9 cellular contexts compared by ENCODE assay signal in the genomic region with DNA sequence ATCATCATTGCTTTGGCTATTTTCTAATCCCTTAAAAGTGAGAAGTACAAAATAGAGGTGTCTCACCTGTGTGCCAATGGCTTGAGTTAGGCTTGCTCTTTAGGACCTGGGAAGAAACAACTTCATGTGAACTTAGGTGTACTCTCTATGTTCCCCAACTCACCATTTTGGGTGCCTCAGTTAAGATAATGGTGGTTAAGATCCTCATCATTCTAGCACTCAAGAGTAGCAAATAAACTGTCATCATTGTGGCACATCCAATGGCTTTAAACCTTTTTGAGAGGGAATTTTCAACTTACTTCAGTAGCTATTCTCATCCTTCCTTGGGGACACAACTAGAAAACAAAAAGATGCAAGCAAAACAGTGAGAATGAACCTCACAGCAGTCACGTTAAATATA. TPM values are rescaled to one million over a fixed set of nuclear protein-coding genes. Genes with fewer than 3 reads are reported as not detected.
DNase-seq lines count a peak whose midpoint lies in the region; ATAC-seq and TF ChIP-seq lines count a peak whose summit lies in the region.
"Had no signal": no experiment of that assay in that cellular context is flagged by ENCODE, and none has a peak within 500 bp of the region (broad histone marks: within the 10 kb centered on the region; RNA-seq: fewer than 3 reads in every experiment).

No MANE protein-coding gene starts in this region.

- H3K36me3 Mint-ChIP-seq in activated CD4-positive, alpha-beta T cell treated with anti-CD3 and anti-CD28 coated beads, Interleukin-2, amount 10 ng/mL, durations not matched to agents 24 days and 14 days (ENCODE audit: low read depth), result peaks cover 69% of the 10 kb centered on the region
- H3K36me3 Mint-ChIP-seq in activated B cell treated with CpG ODN at 0.5 μM for 24 hours (ENCODE audit: low read depth), result peaks cover 74% of the 10 kb centered on the region

- H3K36me3 ChIP-seq in iPS DF 6.9 (ENCODE audit: control insufficient read depth, insufficient read depth, low read length), result peaks cover 39% of the 10 kb centered on the region; the same call in 1 of the 2 replicates

- no peak for TF ChIP-seq CTCF in activated B cell treated with CpG ODN at 0.5 μM for 24 hours (IDR thresholded peaks at IDR 0.05)

- no peaks in the 10 kb centered on the region for H3K27me3 ChIP-seq in iPS DF 6.9 (ENCODE audit: control insufficient read depth, insufficient read depth, low read length)

- no peaks in the 10 kb centered on the region for H3K27me3 Mint-ChIP-seq in activated CD4-positive, alpha-beta T cell treated with anti-CD3 and anti-CD28 coated beads, Interleukin-2, amount 10 ng/mL, durations not matched to agents 24 days and 14 days
- no peaks in the 10 kb centered on the region for H3K27me3 Mint-ChIP-seq in activated B cell treated with CpG ODN at 0.5 μM for 24 hours
- H3K27me3 Mint-ChIP-seq in stimulated activated naive CD8-positive, alpha-beta T cell treated with anti-CD3 and anti-CD28 coated beads, Interleukin-15, amount 100 ng/mL, for 72 hours, result no peaks in the 10 kb centered on the region

- CTCF ChIA-PET in activated B cell treated with CpG ODN at 0.5 μM for 24 hours (lab: Charles Lee), result no interaction called here

- peak overlapping the region; percentile 99 for H3K27ac Mint-ChIP-seq in activated CD4-positive, alpha-beta T cell treated with anti-CD3 and anti-CD28 coated beads, Interleukin-2, amount 10 ng/mL, durations not matched to agents 24 days and 14 days
- H3K27ac Mint-ChIP-seq in activated B cell treated with CpG ODN at 0.5 μM for 24 hours, result peak overlapping the region; percentile 97
- peak overlapping the region; percentile 98 to 100 for H3K27ac Mint-ChIP-seq in stimulated activated naive CD8-positive, alpha-beta T cell treated with anti-CD3 and anti-CD28 coated beads, Interleukin-15, amount 100 ng/mL, for 72 hours

- H3K4me3 Mint-ChIP-seq in activated CD4-positive, alpha-beta T cell treated with anti-CD3 and anti-CD28 coated beads, Interleukin-2, amount 10 ng/mL, durations not matched to agents 24 days and 14 days, result peak overlapping the region; percentile 92
- peak overlapping the region; percentile 97 for H3K4me3 Mint-ChIP-seq in activated B cell treated with CpG ODN at 0.5 μM for 24 hours
- peak overlapping the region; percentile 93 to 100 for H3K4me3 Mint-ChIP-seq in stimulated activated naive CD8-positive, alpha-beta T cell treated with anti-CD3 and anti-CD28 coated beads, Interleukin-15, amount 100 ng/mL, for 72 hours

- ATAC-seq in activated B cell treated with CpG ODN at 0.5 μM for 24 hours (ENCODE audit: low read depth), result no peak
- ATAC-seq in stimulated activated naive CD8-positive, alpha-beta T cell treated with anti-CD3 and anti-CD28 coated beads, Interleukin-15, amount 100 ng/mL, for 72 hours, result no peak

- no peaks in the 10 kb centered on the region for H3K9me3 Mint-ChIP-seq in activated CD4-positive, alpha-beta T cell treated with anti-CD3 and anti-CD28 coated beads, Interleukin-2, amount 10 ng/mL, durations not matched to agents 24 days and 14 days
- H3K9me3 Mint-ChIP-seq in activated B cell treated with CpG ODN at 0.5 μM for 24 hours, result no peaks in the 10 kb centered on the region
- H3K9me3 Mint-ChIP-seq in stimulated activated naive CD8-positive, alpha-beta T cell treated with anti-CD3 and anti-CD28 coated beads, Interleukin-15, amount 100 ng/mL, for 72 hours, result no peaks in the 10 kb centered on the region

- no peaks in the 10 kb centered on the region for H3K4me1 ChIP-seq in iPS DF 6.9 (ENCODE audit: control insufficient read depth, insufficient read depth, low read length)

- H3K9me3 ChIP-seq in iPS DF 6.9 (ENCODE audit: control insufficient read depth, insufficient read depth, low read length), result no peaks in the 10 kb centered on the region

- intact Hi-C loops in activated CD4-positive, alpha-beta T cell treated with anti-CD3 and anti-CD28 coated beads, Interleukin-2, amount 10 ng/mL, durations not matched to agents 24 days and 14 days (cut with micrococcal nuclease), result no loop called here
- intact Hi-C loops in activated B cell treated with CpG ODN at 0.5 μM for 24 hours (cut with micrococcal nuclease), result loop anchor here (10.0 kb wide), 1 partner anchor 878 kb away; no protein-coding TSS in a partner anchor

- POLR2A ChIA-PET in activated B cell treated with CpG ODN at 0.5 μM for 24 hours (lab: Charles Lee), result interaction anchor here (1.3 to 2.3 kb wide), 4 partner anchors 10 to 1048 kb away, joined by 4 to 10 read pairs (median 5); partner anchors contain the start of genes CENPL and DARS2

- no CpG with 5 or more reads among the region's 1 CpG for WGBS in iPS DF 6.9 (ENCODE audit: insufficient coverage, insufficient read length)

- H3K27ac ChIP-seq in iPS DF 6.9 (ENCODE audit: low read length), result peak overlapping the region; percentile 25

- peaks cover 58% of the 10 kb centered on the region for H3K4me1 Mint-ChIP-seq in activated CD4-positive, alpha-beta T cell treated with anti-CD3 and anti-CD28 coated beads, Interleukin-2, amount 10 ng/mL, durations not matched to agents 24 days and 14 days
- peaks cover 81% of the 10 kb centered on the region for H3K4me1 Mint-ChIP-seq in activated B cell treated with CpG ODN at 0.5 μM for 24 hours
- peaks cover 54% of the 10 kb centered on the region for H3K4me1 Mint-ChIP-seq in stimulated activated naive CD8-positive, alpha-beta T cell treated with anti-CD3 and anti-CD28 coated beads, Interleukin-15, amount 100 ng/mL, for 72 hours

- peak overlapping the region; percentile 98; the same call in 1 of the 2 replicates for H3K4me3 ChIP-seq in iPS DF 6.9 (ENCODE audit: low read length)

- DNase-seq in activated CD4-positive, alpha-beta T cell treated with anti-CD3 and anti-CD28 coated beads, Interleukin-2, amount 10 ng/mL, durations not matched to agents 24 days and 14 days, result no peak
- no peak for DNase-seq in activated CD4-positive, alpha-beta T cell treated with anti-CD3 and anti-CD28 coated beads, Interleukin-2, amount 50 U/mL, for 1 hour
- DNase-seq in activated B cell treated with CpG ODN at 0.5 μM for 24 hours (no peak), iPS DF 6.9 (ENCODE audit: low read depth, low spot score) (no peak), NCI-H2196 (lab: John Stamatoyannopoulos, UW; ENCODE audit: unreplicated experiment) (no peak), NCI-H146 (lab: John Stamatoyannopoulos, UW) (no peak)
- DNase-seq in stimulated activated naive CD8-positive, alpha-beta T cell treated with anti-CD3 and anti-CD28 coated beads, Interleukin-15, amount 100 ng/mL, for 72 hours, result no peak
- no peak for DNase-seq in activated CD8-positive, alpha-beta memory T cell treated with anti-CD3 and anti-CD28 coated beads, Interleukin-2, amount 50 U/mL, for 4 hours
- DNase-seq: NCI-H2029 treated with DMSO at 0.1 percent for 48 hours had no signal

RNA-seq across cellular contexts. Expression of gene GAS5, which starts 1.3 kb away (rescaled TPM):
- 695 and 703 TPM in 2 replicates for total RNA-seq in activated CD4-positive, alpha-beta T cell treated with anti-CD3 and anti-CD28 coated beads, Interleukin-2, amount 10 ng/mL, durations not matched to agents 24 days and 14 days
- 701 and 722 TPM in 2 replicates for total RNA-seq in activated B cell treated with CpG ODN at 0.5 μM for 24 hours

RNA-seq across cellular contexts. Expression of gene ZBTB37, which starts 1.7 kb away (rescaled TPM):
- total RNA-seq in activated CD4-positive, alpha-beta T cell treated with anti-CD3 and anti-CD28 coated beads, Interleukin-2, amount 10 ng/mL, durations not matched to agents 24 days and 14 days, result 8.7 and 9.1 TPM in 2 replicates
- total RNA-seq in activated B cell treated with CpG ODN at 0.5 μM for 24 hours, result 21.1 and 24.6 TPM in 2 replicates

RNA-seq across cellular contexts. Expression of gene CENPL, which starts 41.8 kb away (rescaled TPM):
- total RNA-seq in activated CD4-positive, alpha-beta T cell treated with anti-CD3 and anti-CD28 coated beads, Interleukin-2, amount 10 ng/mL, durations not matched to agents 24 days and 14 days, result 23.2 and 24.4 TPM in 2 replicates
- 12.7 and 14.0 TPM in 2 replicates for total RNA-seq in activated B cell treated with CpG ODN at 0.5 μM for 24 hours

RNA-seq across cellular contexts. Expression of gene DARS2, which starts 42.0 kb away (rescaled TPM):
- 47.6 and 52.2 TPM in 2 replicates for total RNA-seq in activated CD4-positive, alpha-beta T cell treated with anti-CD3 and anti-CD28 coated beads, Interleukin-2, amount 10 ng/mL, durations not matched to agents 24 days and 14 days
- 24.0 and 26.0 TPM in 2 replicates for total RNA-seq in activated B cell treated with CpG ODN at 0.5 μM for 24 hours

RNA-seq across cellular contexts. Expression of gene SERPINC1, which starts 50.7 kb away (rescaled TPM):
- not detected in 2 replicates for total RNA-seq in activated CD4-positive, alpha-beta T cell treated with anti-CD3 and anti-CD28 coated beads, Interleukin-2, amount 10 ng/mL, durations not matched to agents 24 days and 14 days
- total RNA-seq in activated B cell treated with CpG ODN at 0.5 μM for 24 hours, result 0.24 TPM in 2 replicates
